In genomic region chr22:20951932-20952380, GRCh38 we compare ENCODE assay signal across 1 cellular context.
TF ChIP-seq lines count a peak whose summit lies in the region.

No MANE protein-coding gene starts in this region.

TF ChIP-seq in HepG2, 621 proteins besides CTCF, POLR2A, EP300 and RAD21 (continued from another document and continues in another):
- no peak for TF ChIP-seq KIAA2018 (CRISPR knock-in tag; IDR thresholded peaks at IDR 0.05; ENCODE audit: borderline replicate concordance)
- no peak for TF ChIP-seq HBP1 (CRISPR knock-in tag; IDR thresholded peaks at IDR 0.05; ENCODE audit: low read depth)
- TF ChIP-seq ZNF251 (CRISPR knock-in tag; IDR thresholded peaks at IDR 0.05): no peak
- no peak for TF ChIP-seq DZIP1 (CRISPR knock-in tag; IDR thresholded peaks at IDR 0.05)
- TF ChIP-seq KLF6 (CRISPR knock-in tag; IDR thresholded peaks at IDR 0.05): no peak
- TF ChIP-seq ZNF607 (CRISPR knock-in tag; IDR thresholded peaks at IDR 0.05; ENCODE audit: borderline replicate concordance): no peak
- peak; percentile 47; the same call in 1 of the 2 replicates for TF ChIP-seq NR2F2 (IDR thresholded peaks at IDR 0.05; ENCODE audit: borderline replicate concordance, low read depth)
- TF ChIP-seq SNAPC5 (CRISPR knock-in tag; IDR thresholded peaks at IDR 0.05; ENCODE audit: borderline replicate concordance): no peak
- no peak for TF ChIP-seq ZNF432 (CRISPR knock-in tag; IDR thresholded peaks at IDR 0.05; ENCODE audit: borderline replicate concordance)
- no peak for TF ChIP-seq GPBP1L1 (CRISPR knock-in tag; IDR thresholded peaks at IDR 0.05)
- TF ChIP-seq ZNF317 (CRISPR knock-in tag; IDR thresholded peaks at IDR 0.05): no peak
- peak; percentile 29; the same call in 1 of the 2 replicates for TF ChIP-seq HDAC2 (CRISPR knock-in tag; IDR thresholded peaks at IDR 0.05)
- TF ChIP-seq PRDM4 (CRISPR knock-in tag; IDR thresholded peaks at IDR 0.05; ENCODE audit: borderline replicate concordance): no peak
- no peak for TF ChIP-seq KLF13 (CRISPR knock-in tag; IDR thresholded peaks at IDR 0.05)
- TF ChIP-seq NCOA2 (CRISPR knock-in tag; IDR thresholded peaks at IDR 0.05): no peak
- TF ChIP-seq ZNF569 (CRISPR knock-in tag; IDR thresholded peaks at IDR 0.05; ENCODE audit: borderline replicate concordance): no peak
- TF ChIP-seq ZNF773 (CRISPR knock-in tag; IDR thresholded peaks at IDR 0.05; ENCODE audit: borderline replicate concordance): no peak
- no peak for TF ChIP-seq ELF1 (CRISPR knock-in tag; IDR thresholded peaks at IDR 0.05)
- TF ChIP-seq PLRG1 (conservative IDR thresholded peaks at IDR 0.05): no peak
- TF ChIP-seq ZFY (CRISPR knock-in tag; IDR thresholded peaks at IDR 0.05): no peak
- TF ChIP-seq ZNF556 (CRISPR knock-in tag; IDR thresholded peaks at IDR 0.05; ENCODE audit: borderline replicate concordance): no peak
- TF ChIP-seq ZNF484 (CRISPR knock-in tag; IDR thresholded peaks at IDR 0.05; ENCODE audit: borderline replicate concordance, low read depth): no peak
- TF ChIP-seq ZZZ3 (CRISPR knock-in tag; IDR thresholded peaks at IDR 0.05; ENCODE audit: borderline replicate concordance): no peak
- 0 out of 2 replicates have a peak, but pooled peaks have one; percentile 32 for TF ChIP-seq NPAS2 (CRISPR knock-in tag; IDR thresholded peaks at IDR 0.05; ENCODE audit: borderline replicate concordance)
- no peak for TF ChIP-seq ETV5 (CRISPR knock-in tag; IDR thresholded peaks at IDR 0.05; ENCODE audit: borderline replicate concordance)
- TF ChIP-seq ZNF34 (CRISPR knock-in tag; IDR thresholded peaks at IDR 0.05; ENCODE audit: borderline replicate concordance): no peak
- no peak for TF ChIP-seq ZBTB44 (CRISPR knock-in tag; IDR thresholded peaks at IDR 0.05)
- no peak for TF ChIP-seq ZFP1 (CRISPR knock-in tag; IDR thresholded peaks at IDR 0.05)
